8 cellular contexts compared by ENCODE assay signal in genomic region chr2:121689356-121689755, GRCh38. TPM values are rescaled to one million over a fixed set of nuclear protein-coding genes. Genes with fewer than 3 reads are reported as not detected.
DNase-seq lines count a peak whose midpoint lies in the region; ATAC-seq, FAIRE-seq and TF ChIP-seq lines count a peak whose summit lies in the region.

No MANE protein-coding gene starts in this region.

- H3K27me3 Mint-ChIP-seq in natural killer cell (ENCODE audit: low read depth in 2 of 2): no peaks in the 10 kb centered on the region

- no peak for TF ChIP-seq EP300 in A549 (IDR thresholded peaks at IDR 0.05)
- peak in 1 of 2 experiments; percentile 48; a peak in 1 of 4 replicates for TF ChIP-seq EP300 in SK-N-SH (IDR thresholded peaks at IDR 0.05; ENCODE audit: borderline replicate concordance in 1 of 2, low read depth in 1 of 2, low read length in 1 of 2)

- no peaks in the 10 kb centered on the region for H3K79me2 ChIP-seq in SK-N-SH (ENCODE audit: insufficient read depth)

- H3K4me1 ChIP-seq in A549 (peaks cover 1% of the 10 kb centered on the region; the same call in 1 of the 3 replicates), SK-N-SH (ENCODE audit: control insufficient read depth in 1 of 2, insufficient read depth in 2 of 2, low read depth in 1 of 2, low read length in 1 of 2) (peaks cover 0 to 6% of the 10 kb centered on the region in 2 experiments; a peak in 1 of 4 replicates), heart right ventricle (peaks cover 0 to 10% (median 0%) of the 10 kb centered on the region in 9 donors)
- H3K4me1 ChIP-seq in effector memory CD4-positive, alpha-beta T cell (ENCODE audit: control insufficient read depth, insufficient read depth, low read length, poor library complexity, severe bottlenecking): no peaks in the 10 kb centered on the region

- H2AFZ ChIP-seq in SK-N-SH (ENCODE audit: low read depth): no peak overlapping the region

- TF ChIP-seq RAD21 in A549 (conservative IDR thresholded peaks at IDR 0.05 in 1 of 2, IDR thresholded peaks at IDR 0.05 in 1 of 2): peak in 1 of 2 experiments; percentile 40; a peak in 2 of 5 replicates
- peak; percentile 74 for TF ChIP-seq RAD21 in SK-N-SH (IDR thresholded peaks at IDR 0.05; ENCODE audit: low read length)

- H3K4me2 ChIP-seq in A549 (no peak overlapping the region), SK-N-SH (no peak overlapping the region)

- no peak overlapping the region for H3K27ac ChIP-seq in A549
- H3K27ac ChIP-seq in SK-N-SH (ENCODE audit: low read depth in 2 of 2, low read length in 1 of 2): peak overlapping the region in 1 of 2 experiments; percentile 30; a peak in 1 of 4 replicates
- no peak overlapping the region for H3K27ac ChIP-seq in heart right ventricle
- H3K27ac ChIP-seq in effector memory CD4-positive, alpha-beta T cell (ENCODE audit: insufficient read depth, low read length, poor library complexity, severe bottlenecking): no peak overlapping the region

- POLR2A ChIA-PET in A549 (lab: Yijun Ruan, JAX) (interaction anchor here (0.7 to 1.0 kb wide), 2 partner anchors 40 to 159 kb away, joined by 3 to 4 read pairs; partner anchors contain the start of genes CLASP1 and RNU4ATAC), SK-N-SH (lab: Yijun Ruan, JAX) (interaction anchor here (1.3 to 1.4 kb wide), 2 partner anchors 39 to 158 kb away, joined by 5 to 7 read pairs; partner anchors contain the start of gene RNU4ATAC)

- no peak overlapping the region for H3K9ac ChIP-seq in SK-N-SH

- H3K9me3 Mint-ChIP-seq in natural killer cell: peaks cover 0 to under 1% of the 10 kb centered on the region in 2 donors

- peak; percentile 51 to 57 for DNase-seq in A549 (ENCODE audit: low read depth in 1 of 2, low spot score in 1 of 2)
- peak; percentile 54 for DNase-seq in HTR-8/SVneo (ENCODE audit: insufficient read length, low spot score)
- DNase-seq in SK-N-SH: peak; percentile 87
- peak in 1 of 2 donors; percentile 27 for DNase-seq in heart right ventricle
- DNase-seq in activated CD4-positive, CD25-positive, alpha-beta regulatory T cell (lab: John Stamatoyannopoulos, UW): no peak
- no peak for DNase-seq in effector memory CD4-positive, alpha-beta T cell
- DNase-seq in natural killer cell: no peak

- H3K36me3 ChIP-seq in SK-N-SH (replicated peaks in 1 of 2; ENCODE audit: control insufficient read depth in 1 of 2, insufficient read depth in 2 of 2, low read length in 1 of 2) (no peaks in the 10 kb centered on the region), heart right ventricle (no peaks in the 10 kb centered on the region)
- no peaks in the 10 kb centered on the region for H3K36me3 ChIP-seq in effector memory CD4-positive, alpha-beta T cell (ENCODE audit: control insufficient read depth, insufficient read depth, low read length)

- H3K4me1 Mint-ChIP-seq in natural killer cell: peaks cover 5 to 6% of the 10 kb centered on the region in 2 donors

- peaks cover 4% of the 10 kb centered on the region for H3F3A ChIP-seq in SK-N-SH (replicated peaks; ENCODE audit: insufficient read depth)

- H3K4me3 ChIP-seq in A549: no peak overlapping the region
- H3K4me3 ChIP-seq in SK-N-SH (ENCODE audit: low read depth in 2 of 2, low read length in 1 of 2): no peak overlapping the region
- H3K4me3 ChIP-seq in heart right ventricle: no peak overlapping the region
- no peak overlapping the region for H3K4me3 ChIP-seq in effector memory CD4-positive, alpha-beta T cell (ENCODE audit: insufficient read depth, low read depth, low read length, poor library complexity, severe bottlenecking)

- peak overlapping the region in 1 of 2 donors; percentile 27 for H3K27ac Mint-ChIP-seq in natural killer cell

- TF ChIP-seq POLR2A in A549 (IDR thresholded peaks at IDR 0.05; ENCODE audit: low read length): no peak

- H3K9me3 ChIP-seq in A549: no peaks in the 10 kb centered on the region
- H3K9me3 ChIP-seq in SK-N-SH: no peaks in the 10 kb centered on the region
- no peaks in the 10 kb centered on the region for H3K9me3 ChIP-seq in heart right ventricle
- H3K9me3 ChIP-seq in effector memory CD4-positive, alpha-beta T cell (ENCODE audit: control insufficient read depth, low read length): no peaks in the 10 kb centered on the region

- FAIRE-seq in A549 (lab: Jason Lieb, UNC): no peak
- no peak for FAIRE-seq in HTR-8/SVneo (lab: Jason Lieb, UNC)

- no peaks in the 10 kb centered on the region for H3K9me2 ChIP-seq in SK-N-SH

- H3K36me3 Mint-ChIP-seq in natural killer cell: peaks cover 3% of the 10 kb centered on the region

- no peaks in the 10 kb centered on the region for H4K20me1 ChIP-seq in SK-N-SH (ENCODE audit: insufficient read depth)

- TF ChIP-seq CTCF in A549 (IDR thresholded peaks at IDR 0.05) (peak; percentile 18; the same call in 2 of the 3 replicates), SK-N-SH (IDR thresholded peaks at IDR 0.05) (peak; percentile 54), heart right ventricle (IDR thresholded peaks at IDR 0.05) (peak in 7 of 9 donors; percentile 31 to 60 (median 43)), natural killer cell (IDR thresholded peaks at IDR 0.05) (no peak)

- CTCF ChIA-PET in A549 (lab: Yijun Ruan, JAX): interaction anchor here (1.2 to 1.4 kb wide), 2 partner anchors 11 to 35 kb away, joined by 4 read pairs; no protein-coding TSS in a partner anchor
- CTCF ChIA-PET in SK-N-SH (lab: Yijun Ruan, JAX): interaction anchor here (0.5 to 2.9 kb wide), 16 partner anchors 10 to 287 kb away, joined by 3 to 17 read pairs (median 5); partner anchors contain the start of gene RNU4ATAC

- intact Hi-C loops in heart right ventricle (cut with DNase I): no loop called here
- intact Hi-C loops in natural killer cell (cut with micrococcal nuclease): no loop called here

- WGBS in A549 (ENCODE audit: missing lambda C conversion rate): 82% methylated on average over 4 of the region's 4 CpGs
- 44% methylated on average over 4 of the region's 4 CpGs for WGBS in SK-N-SH (ENCODE audit: low lambda C conversion rate)
- 45 to 51% methylated on average over 4 of the region's 4 CpGs for WGBS in heart right ventricle, 2 donors

- H3K27me3 ChIP-seq in SK-N-SH (ENCODE audit: insufficient read depth) (no peaks in the 10 kb centered on the region), heart right ventricle (no peaks in the 10 kb centered on the region)
- no peaks in the 10 kb centered on the region for H3K27me3 ChIP-seq in effector memory CD4-positive, alpha-beta T cell (replicated peaks; ENCODE audit: control insufficient read depth, insufficient read depth, low read length, poor library complexity, severe bottlenecking)

- ATAC-seq in A549 (peak; percentile 84 to 88), heart right ventricle (peak in 7 of 8 donors; percentile 38 to 72 (median 48)), HG02763 (IDR thresholded peaks at IDR 0.05; ENCODE audit: unreplicated experiment) (no peak), natural killer cell (no peak)

- no peak overlapping the region for H3K4me3 Mint-ChIP-seq in natural killer cell

TF ChIP-seq in A549, 52 proteins besides CTCF, POLR2A, EP300 and RAD21:
- no peak for TF ChIP-seq ELK1 (IDR thresholded peaks at IDR 0.05; ENCODE audit: low read depth, low read length)
- TF ChIP-seq CBX8 (IDR thresholded peaks at IDR 0.05): no peak
- TF ChIP-seq SMC3 (IDR thresholded peaks at IDR 0.05): 0 out of 3 replicates have a peak, but pooled peaks have one; percentile 13

TF ChIP-seq in SK-N-SH, 30 proteins besides CTCF, POLR2A, EP300 and RAD21 (continues in another document):
- TF ChIP-seq MXI1 (IDR thresholded peaks at IDR 0.05; ENCODE audit: low read depth, low read length) (peak; percentile 80; the same call in 1 of the 2 replicates), TCF12 (IDR thresholded peaks at IDR 0.05) (no peak), NFIC (IDR thresholded peaks at IDR 0.05; ENCODE audit: borderline replicate concordance) (no peak), USF1 (IDR thresholded peaks at IDR 0.05; ENCODE audit: borderline replicate concordance, low read depth) (no peak), SIN3A (IDR thresholded peaks at IDR 0.05; ENCODE audit: borderline replicate concordance, low read depth, low read length) (no peak)

RNA-seq across cellular contexts. Expression of gene CLASP1, which starts 40.1 kb away (rescaled TPM):
- 11.7 and 26.5 TPM in 2 replicates for polyA plus RNA-seq in A549 (2011; rRNA removed)
- polyA plus RNA-seq in A549 (2012; cell fraction: cytosol; rRNA removed): 4.6 and 5.7 TPM in 2 replicates
- 12.0 and 19.8 TPM in 2 replicates for polyA plus RNA-seq in A549 (2012; cell fraction: nucleus; rRNA removed)
- polyA plus RNA-seq in A549 (2017; fragmentation: RNase III; extraction: RNeasy Plus Mini Kit Qiagen cat#74134 plus additional on column Dnase treatment): 15.2 to 16.0 TPM (median 15.8 TPM) in 3 replicates
- polyA minus RNA-seq in A549 (2011; rRNA and poly(A)+ RNA removed): 61.6 and 63.7 TPM in 2 replicates
- 4.9 TPM in 2 replicates for polyA plus RNA-seq in SK-N-SH (2012; rRNA removed)
- 5.6 and 6.0 TPM in 2 replicates for polyA plus RNA-seq in SK-N-SH (2012; cell fraction: cytosol; rRNA removed)
- polyA plus RNA-seq in SK-N-SH (2012; cell fraction: nucleus; rRNA removed): 17.3 and 19.0 TPM in 2 replicates
- 10 to 100 TPM; 52.9 to 90.6 (median 76.4) TPM for total RNA-seq in heart right ventricle
- polyA plus RNA-seq in heart right ventricle: 10 to 100 TPM; 10.1 to 16.5 TPM
- total RNA-seq in natural killer cell: 100 to 1,000 TPM; 125 to 142 (median 127) TPM

RNA-seq across cellular contexts. Expression of gene NIFK, which starts 47.3 kb away (rescaled TPM):
- polyA plus RNA-seq in A549 (2011; rRNA removed) (55.3 and 82.9 TPM in 2 replicates), A549 (2017; fragmentation: RNase III; extraction: RNeasy Plus Mini Kit Qiagen cat#74134 plus additional on column Dnase treatment) (50.0 to 60.6 TPM (median 50.3 TPM) in 3 replicates), SK-N-SH (2012; rRNA removed) (17.0 and 22.8 TPM in 2 replicates), heart right ventricle (10 to 100 TPM; 31.2 to 37.6 TPM)
- polyA plus RNA-seq in A549 (2012; cell fraction: cytosol; rRNA removed): 19.1 and 19.6 TPM in 2 replicates
- 9.8 and 15.7 TPM in 2 replicates for polyA plus RNA-seq in A549 (2012; cell fraction: nucleus; rRNA removed)
- polyA minus RNA-seq in A549 (2011; rRNA and poly(A)+ RNA removed): 13.8 and 18.3 TPM in 2 replicates
- 27.2 and 43.1 TPM in 2 replicates for polyA plus RNA-seq in SK-N-SH (2012; cell fraction: cytosol; rRNA removed)
- polyA plus RNA-seq in SK-N-SH (2012; cell fraction: nucleus; rRNA removed): 15.2 and 23.2 TPM in 2 replicates
- total RNA-seq in heart right ventricle (10 to 100 TPM; 20.8 to 29.7 (median 24.7) TPM), natural killer cell (10 to 100 TPM; 32.7 to 37.7 (median 33.5) TPM)

Comparison
In these comparisons a context has a peak if more than half of its experiments do, and no peak if none do; other contexts are left out.
1. ATAC-seq: peak in A549 (2 of 2) and heart right ventricle (7 of 8); none in HG02763 (single experiment) and natural killer cell (0 of 3).
2. DNase-seq: peak in A549 (2 of 2), HTR-8/SVneo (single experiment) and SK-N-SH (single experiment); none in activated CD4-positive, CD25-positive, alpha-beta regulatory T cell (0 of 4), effector memory CD4-positive, alpha-beta T cell (0 of 3) and natural killer cell (single experiment).
3. Of the 12 proteins assayed by ChIP-seq in both A549 and SK-N-SH: peak only in A549: none; only in SK-N-SH: RCOR1; in both: CTCF and SMC3; in neither: 7; mixed calls (peak in some experiments, not most) for 2.